Comparison of ENCODE assay signal across 29 cellular contexts in genomic region chr4:144712775-144713174, GRCh38.
DNase-seq lines count a peak whose midpoint lies in the region; ATAC-seq, FAIRE-seq and TF ChIP-seq lines count a peak whose summit lies in the region.
"Had no signal": no experiment of that assay in that cellular context is flagged by ENCODE, and none has a peak within 500 bp of the region (broad histone marks: within the 10 kb centered on the region; RNA-seq: fewer than 3 reads in every experiment).

No MANE protein-coding gene starts in this region.

- no peak overlapping the region for H3K4me3 ChIP-seq in bronchial epithelial cell (ENCODE audit: low read depth, low read length)
- H3K4me3 ChIP-seq: GM23338, spleen, thyroid gland had no signal

- FAIRE-seq in bronchial epithelial cell (lab: Jason Lieb, UNC), result no peak
- FAIRE-seq: GM12892, GM19239, TTC549 had no signal

- no peaks in the 10 kb centered on the region for H3K36me3 ChIP-seq in bronchial epithelial cell (ENCODE audit: control insufficient read depth, insufficient read depth, low read length)
- H3K36me3 ChIP-seq: spleen, thyroid gland had no signal

- in situ Hi-C loops in Caki2 (cut with HindIII; ENCODE audit: low pct_unique_long_range_greater_than_20kb, low sequenced_read_pairs), result no loop called here

- H3K27me3 ChIP-seq in bronchial epithelial cell (ENCODE audit: control insufficient read depth, insufficient read depth, low read length), result no peaks in the 10 kb centered on the region
- H3K27me3 ChIP-seq: spleen, thyroid gland had no signal

- ATAC-seq in HG02763 (IDR thresholded peaks at IDR 0.05; ENCODE audit: unreplicated experiment), result no peak
- ATAC-seq: CD8-positive, alpha-beta T cell; GM23338; left cardiac atrium had no signal

- TF ChIP-seq CTCF in bronchial epithelial cell (IDR thresholded peaks at IDR 0.05; ENCODE audit: insufficient read depth, low read length, severe bottlenecking), result no peak

- peak; percentile 69 for DNase-seq in Caki2 (ENCODE audit: low read depth)
- peak; percentile 64 for DNase-seq in M059J (ENCODE audit: low read depth)
- peak; percentile 18 for DNase-seq in bronchial epithelial cell (ENCODE audit: low read depth)
- peak; percentile 55 for DNase-seq in kidney glomerular epithelial cell (lab: John Stamatoyannopoulos, UW)
- DNase-seq in ecto neural progenitor cell (ENCODE audit: low spot score), result no peak
- no peak for DNase-seq in COLO668 (lab: John Stamatoyannopoulos, UW; ENCODE audit: unreplicated experiment)
- no peak for DNase-seq in NCI-H1436 (lab: John Stamatoyannopoulos, UW)
- DNase-seq: activated CD4-positive, alpha-beta T cell treated with anti-CD3 and anti-CD28 coated beads for 1 hour; activated naive CD4-positive, alpha-beta T cell treated with Interleukin-2 at 50 U/mL for 16 hours; activated T-cell treated with anti-CD3 and anti-CD28 coated beads, Interleukin-2, amount 50 U/mL, for 24 hours; amygdala; CD8-positive, alpha-beta T cell; cerebellar nuclear complex; effector CD8-positive, alpha-beta T cell; glutamatergic neuron; left cardiac atrium; naive B cell; NCI-H1694 treated with DMSO at 0.1 percent for 48 hours; occipital lobe; retina; SHP77; spleen; stimulated activated CD4-positive, alpha-beta T cell treated with anti-CD3 and anti-CD28 coated beads, Interleukin-4, amount 100 ng/mL, for 4 hours; thyroid gland had no signal

Comparison
In these comparisons a context has a peak if more than half of its experiments do, and no peak if none do; other contexts are left out.
1. DNase-seq: peak in Caki2 (single experiment), M059J (single experiment), bronchial epithelial cell (single experiment) and kidney glomerular epithelial cell (single experiment); none in ecto neural progenitor cell (single experiment), COLO668 (single experiment) and NCI-H1436 (single experiment).